23 cellular contexts compared by ENCODE assay signal in the genomic region with DNA sequence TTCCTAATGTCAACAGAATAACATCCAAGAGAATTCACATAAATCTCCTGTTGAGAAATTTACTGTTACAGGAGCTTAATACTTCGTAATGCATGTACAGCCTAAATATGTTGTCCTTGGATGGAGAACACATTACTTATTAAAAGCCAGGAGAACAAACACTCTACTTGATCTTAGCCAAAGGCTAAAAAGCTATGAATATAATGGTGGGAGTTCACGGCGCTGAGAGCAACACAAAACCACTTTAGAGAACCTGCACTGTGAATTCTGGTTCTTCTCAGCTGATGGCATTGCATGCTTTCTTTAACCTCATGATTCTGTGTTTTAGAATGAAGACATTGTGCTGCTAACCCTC.
A peak's percentile ranks its signal among the peaks of the same experiment; 100 is the strongest.
DNase-seq lines count a peak whose midpoint lies in the region; ATAC-seq, FAIRE-seq and TF ChIP-seq lines count a peak whose summit lies in the region.
"Had no signal": no experiment of that assay in that cellular context is flagged by ENCODE, and none has a peak within 500 bp of the region (broad histone marks: within the 10 kb centered on the region; RNA-seq: fewer than 3 reads in every experiment).

No MANE protein-coding gene starts in this region.

- no peak overlapping the region for H3K4me3 ChIP-seq in ACC112 (ENCODE audit: low read depth, low read length)
- H3K4me3 ChIP-seq in DOHH2 (ENCODE audit: low read length) = peak overlapping the region; percentile 52
- peak overlapping the region in 1 of 3 experiments; percentile 44 for H3K4me3 ChIP-seq in endothelial cell of umbilical vein (replicated peaks in 1 of 3; ENCODE audit: insufficient read depth in 1 of 3, low read depth in 1 of 3, low read length in 3 of 3)
- peak overlapping the region; percentile 3 to 5 for H3K4me3 ChIP-seq in prostate gland
- H3K4me3 ChIP-seq in lower leg skin (ENCODE audit: low read depth, poor library complexity, severe bottlenecking) = no peak overlapping the region
- H3K4me3 ChIP-seq: BLaER1, tibial artery had no signal

- WGBS in prostate gland = 12% methylated on average over 3 of the region's 3 CpGs
- WGBS in lower leg skin, 2 donors = 74 to 79% methylated on average over 3 of the region's 3 CpGs

- CTCF ChIA-PET in endothelial cell of umbilical vein (lab: Charles Lee) = interaction anchor here (0.7 to 3.0 kb wide), 9 partner anchors 9 to 904 kb away, joined by 3 to 25 read pairs (median 3); no protein-coding TSS in a partner anchor

- no TSS peak for BruUV-seq in endothelial cell of umbilical vein (replicated peaks; lab: Mats Ljungman, UMichigan)

- H3K9me1 ChIP-seq in endothelial cell of umbilical vein (replicated peaks; ENCODE audit: control insufficient read depth, extremely low read depth, insufficient read depth, low read length) = no peaks in the 10 kb centered on the region

- peak overlapping the region; percentile 88 for H3K9ac ChIP-seq in endothelial cell of umbilical vein (replicated peaks; ENCODE audit: extremely low read depth, insufficient read depth, low read length)
- H3K9ac ChIP-seq: BLaER1 had no signal

- H4K20me1 ChIP-seq in DOHH2 (ENCODE audit: control insufficient read depth, insufficient read depth, low read depth, low read length) (no peaks in the 10 kb centered on the region), endothelial cell of umbilical vein (replicated peaks; ENCODE audit: control insufficient read depth, extremely low read depth, insufficient read depth, low read length) (no peaks in the 10 kb centered on the region)
- H4K20me1 ChIP-seq: BLaER1 had no signal

- POLR2A ChIA-PET in endothelial cell of umbilical vein (lab: Charles Lee) = no interaction called here

- H3K27me3 ChIP-seq in ACC112 (ENCODE audit: insufficient read depth, low read length) (no peaks in the 10 kb centered on the region), DOHH2 (ENCODE audit: control insufficient read depth, low read length) (no peaks in the 10 kb centered on the region), endothelial cell of umbilical vein (ENCODE audit: control insufficient read depth in 2 of 2, insufficient read depth in 2 of 2, low read length in 2 of 2) (no peaks in the 10 kb centered on the region), prostate gland (replicated peaks; ENCODE audit: insufficient read depth) (no peaks in the 10 kb centered on the region)
- H3K27me3 ChIP-seq: BLaER1, tibial artery had no signal

- DNase-seq in endothelial cell of umbilical vein (ENCODE audit: low read depth, low spot score) (no peak), prostate gland (ENCODE audit: low spot score) (no peak), lower leg skin (ENCODE audit: low spot score in 2 of 2) (no peak), erythroblast (lab: John Stamatoyannopoulos, UW) (no peak)
- DNase-seq: activated CD4-positive, alpha-beta T cell treated with anti-CD3 and anti-CD28 coated beads, Interleukin-2, amount 10 ng/mL, durations not matched to agents 7 days and 5 days; central memory CD4-positive, alpha-beta T cell; DMS79 treated with DMSO at 0.1 percent for 48 hours; effector CD8-positive, alpha-beta T cell; H9; NCI-H1694; NCI-H446; nephron progenitor cell; SHP77 treated with DMSO at 0.1 percent for 48 hours; stimulated activated CD4-positive, alpha-beta T cell treated with anti-CD3 and anti-CD28 coated beads, Interleukin-2, amount 100 ng/mL, for 48 hours; T1000; tibial artery had no signal

- dilution Hi-C loops in endothelial cell of umbilical vein (cut with MboI; ENCODE audit: extremely low pct_ligation_motif_present, low sequenced_read_pairs) = no loop called here

- H3K4me2 ChIP-seq in DOHH2 (ENCODE audit: low read length) = peak overlapping the region; percentile 60
- peak overlapping the region; percentile 83 for H3K4me2 ChIP-seq in endothelial cell of umbilical vein (ENCODE audit: insufficient read depth, low read length)
- H3K4me2 ChIP-seq: BLaER1 had no signal

- no peaks in the 10 kb centered on the region for H3K79me2 ChIP-seq in ACC112 (ENCODE audit: control insufficient read depth, insufficient read depth, low read length, unreplicated experiment)
- H3K79me2 ChIP-seq in DOHH2 (ENCODE audit: control insufficient read depth, low read length) = no peaks in the 10 kb centered on the region
- H3K79me2 ChIP-seq in endothelial cell of umbilical vein (ENCODE audit: control insufficient read depth, insufficient read depth, low read length) = no peaks in the 10 kb centered on the region

- intact Hi-C loops in endothelial cell of umbilical vein (cut with micrococcal nuclease) (loop anchor here (2.0 to 10.0 kb wide), 2 partner anchors 228 to 756 kb away; no protein-coding TSS in a partner anchor), prostate gland (cut with DNase I) (loop anchor here (10.0 kb wide), 2 partner anchors 286 to 906 kb away; no protein-coding TSS in a partner anchor), lower leg skin (cut with DNase I; ENCODE audit: low total_unique reads) (no loop called here)

- ATAC-seq in HG03460 (IDR thresholded peaks at IDR 0.05; ENCODE audit: unreplicated experiment) (no peak), HG02884 (IDR thresholded peaks at IDR 0.05; ENCODE audit: unreplicated experiment) (no peak)
- ATAC-seq: sciatic nerve had no signal

- no peaks in the 10 kb centered on the region for H3F3A ChIP-seq in DOHH2 (ENCODE audit: control insufficient read depth, insufficient read depth)

- FAIRE-seq in endothelial cell of umbilical vein (lab: Jason Lieb, UNC) = no peak
- FAIRE-seq: HTR-8/SVneo had no signal

- TF ChIP-seq CTCF in DOHH2 (IDR thresholded peaks at IDR 0.05; ENCODE audit: low read depth, low read length, poor library complexity, severe bottlenecking) (no peak), endothelial cell of umbilical vein (IDR thresholded peaks at IDR 0.05; ENCODE audit: extremely low read depth in 1 of 2, insufficient read depth in 1 of 2, low read depth in 1 of 2, low read length in 2 of 2) (no peak), prostate gland (IDR thresholded peaks at IDR 0.05) (no peak), lower leg skin (IDR thresholded peaks at IDR 0.05) (no peak)

- H2AFZ ChIP-seq in ACC112 (ENCODE audit: low read length, unreplicated experiment) = no peak overlapping the region
- no peak overlapping the region for H2AFZ ChIP-seq in endothelial cell of umbilical vein (ENCODE audit: low read depth, low read length)

- no peaks in the 10 kb centered on the region for H3K9me2 ChIP-seq in DOHH2 (replicated peaks; ENCODE audit: control insufficient read depth, low read length)

- H3K27ac ChIP-seq in ACC112 (ENCODE audit: low read depth, low read length) = peak overlapping the region; percentile 42; the same call in 1 of the 2 replicates
- no peak overlapping the region for H3K27ac ChIP-seq in DOHH2 (ENCODE audit: low read depth, low read length)
- peak overlapping the region; percentile 94 for H3K27ac ChIP-seq in endothelial cell of umbilical vein (ENCODE audit: insufficient read depth, low read depth, low read length)
- peak overlapping the region; percentile 26 to 62 for H3K27ac ChIP-seq in prostate gland
- H3K27ac ChIP-seq: BLaER1, tibial artery had no signal

- TF ChIP-seq POLR2A in endothelial cell of umbilical vein (IDR thresholded peaks at IDR 0.05; ENCODE audit: low read depth, low read length) = no peak
- no peak for TF ChIP-seq POLR2A in prostate gland (IDR thresholded peaks at IDR 0.05)
- no peak for TF ChIP-seq POLR2A in lower leg skin (IDR thresholded peaks at IDR 0.05)
- TF ChIP-seq POLR2A in erythroblast (IDR thresholded peaks at IDR 0.05; ENCODE audit: low read length) = no peak

- H3K36me3 ChIP-seq in ACC112 (ENCODE audit: insufficient read depth, low read length) (no peaks in the 10 kb centered on the region), DOHH2 (ENCODE audit: control insufficient read depth, low read length) (no peaks in the 10 kb centered on the region), endothelial cell of umbilical vein (ENCODE audit: control insufficient read depth in 2 of 2, extremely low read depth in 1 of 2, insufficient read depth in 2 of 2, low read length in 2 of 2) (no peaks in the 10 kb centered on the region), prostate gland (no peaks in the 10 kb centered on the region)
- H3K36me3 ChIP-seq: BLaER1, tibial artery had no signal

- no peaks in the 10 kb centered on the region for H3K9me3 ChIP-seq in DOHH2 (ENCODE audit: control insufficient read depth, insufficient read depth, low read length)
- no peaks in the 10 kb centered on the region for H3K9me3 ChIP-seq in endothelial cell of umbilical vein (replicated peaks; ENCODE audit: control insufficient read depth, insufficient read depth, low read length)
- no peaks in the 10 kb centered on the region for H3K9me3 ChIP-seq in prostate gland
- H3K9me3 ChIP-seq: BLaER1, tibial artery had no signal

- H3K4me1 ChIP-seq in ACC112 (ENCODE audit: control insufficient read depth, insufficient read depth, low read length, unreplicated experiment) (peaks cover 29% of the 10 kb centered on the region), DOHH2 (ENCODE audit: control insufficient read depth, low read length) (peaks cover 37% of the 10 kb centered on the region), endothelial cell of umbilical vein (ENCODE audit: control insufficient read depth, extremely low read depth, insufficient read depth, low read length) (peaks cover 33% of the 10 kb centered on the region), prostate gland (replicated peaks) (no peaks in the 10 kb centered on the region)
- H3K4me1 ChIP-seq: BLaER1 had no signal

TF ChIP-seq in endothelial cell of umbilical vein, 7 proteins besides CTCF, POLR2A, EP300 and RAD21:
- TF ChIP-seq FOS (IDR thresholded peaks at IDR 0.05; ENCODE audit: borderline replicate concordance, insufficient read depth, low read length) (no peak), EZH2 (IDR thresholded peaks at IDR 0.05; ENCODE audit: borderline replicate concordance, low read depth, low read length, severe bottlenecking) (no peak), GATA2 (IDR thresholded peaks at IDR 0.05; ENCODE audit: insufficient read depth, insufficient read length, low read depth, low read length) (no peak), JUN (IDR thresholded peaks at IDR 0.05; ENCODE audit: borderline replicate concordance, insufficient read depth, insufficient read length, low read depth) (no peak), MAX (IDR thresholded peaks at IDR 0.05; ENCODE audit: insufficient read depth, insufficient read length) (no peak), MYC (IDR thresholded peaks at IDR 0.05; ENCODE audit: low read depth, low read length) (no peak), POLR2AphosphoS5 (IDR thresholded peaks at IDR 0.05; ENCODE audit: insufficient read depth, low read depth, low read length) (no peak)

Comparison
In these comparisons a context has a peak if more than half of its experiments do, and no peak if none do; other contexts are left out.
1. H3K4me3 ChIP-seq: peak in DOHH2 (single experiment) and prostate gland (2 of 2); none in ACC112 (single experiment) and lower leg skin (single experiment).